Comparison of ENCODE assay signal across 8 cellular contexts in genomic region chr2:231713738-231714638, GRCh38. TPM values are rescaled to one million over a fixed set of nuclear protein-coding genes. Genes with fewer than 3 reads are reported as not detected.
A peak's percentile ranks its signal among the peaks of the same experiment; 100 is the strongest.
DNase-seq lines count a peak whose midpoint lies in the region; ATAC-seq and TF ChIP-seq lines count a peak whose summit lies in the region.

No MANE protein-coding gene starts in this region.

- peak overlapping the region; percentile 58 to 90 for H3K27ac ChIP-seq in coronary artery

- DNase-seq in DMS153 treated with DMSO at 0.1 percent for 48 hours (lab: John Stamatoyannopoulos, UW; ENCODE audit: unreplicated experiment) (peak; percentile 73), NCI-H524 (lab: John Stamatoyannopoulos, UW) (peak; percentile 79 to 91), coronary artery (ENCODE audit: low spot score) (peak; percentile 90), left lobe of liver (ENCODE audit: low spot score) (peak; percentile 89)
- peak; percentile 86 to 89 for DNase-seq in activated CD4-positive, alpha-beta T cell treated with anti-CD3 and anti-CD28 coated beads for 4 hours
- DNase-seq in stimulated activated CD4-positive, alpha-beta T cell treated with anti-CD3 and anti-CD28 coated beads, Interleukin-2, amount 100 ng/mL, for 4 hours (ENCODE audit: low read depth) = peak; percentile 80

- TF ChIP-seq CTCF in coronary artery (IDR thresholded peaks at IDR 0.05) = peak; percentile 88

- peak overlapping the region; percentile 43 for H3K4me3 ChIP-seq in coronary artery

- ATAC-seq in HG03108 (IDR thresholded peaks at IDR 0.05; ENCODE audit: unreplicated experiment) (peak; percentile 23), left lobe of liver (peak; percentile 69), GM18519 (IDR thresholded peaks at IDR 0.05; ENCODE audit: low FRiP score, unreplicated experiment) (no peak)

RNA-seq across cellular contexts. Expression of gene PTMA, which starts 5.7 kb away (rescaled TPM):
- total RNA-seq in left lobe of liver = 213 TPM
